In genomic region chr7:4642468-4643203, GRCh38 we compare ENCODE assay signal across 1 cellular context.
TF ChIP-seq lines count a peak whose summit lies in the region.

No MANE protein-coding gene starts in this region.

TF ChIP-seq in IMR-90, 13 proteins besides CTCF, POLR2A, EP300 and RAD21 (continued from another document):
- TF ChIP-seq ELK1 (IDR thresholded peaks at IDR 0.05; ENCODE audit: borderline replicate concordance, low read depth, low read length) = no peak
- no peak for TF ChIP-seq BHLHE40 (IDR thresholded peaks at IDR 0.05; ENCODE audit: low read depth, low read length)
- no peak for TF ChIP-seq NFE2L2 (IDR thresholded peaks at IDR 0.05; ENCODE audit: low read depth, low read length)
- no peak for TF ChIP-seq RCOR1 (IDR thresholded peaks at IDR 0.05; ENCODE audit: insufficient replicate concordance, low read length)
